In genomic region chr19:4650159-4650558, GRCh38 we compare ENCODE assay signal across 23 cellular contexts. TPM values are rescaled to one million over a fixed set of nuclear protein-coding genes. Genes with fewer than 3 reads are reported as not detected.
A peak's percentile ranks its signal among the peaks of the same experiment; 100 is the strongest.
DNase-seq lines count a peak whose midpoint lies in the region; ATAC-seq, FAIRE-seq and TF ChIP-seq lines count a peak whose summit lies in the region.
"Had no signal": no experiment of that assay in that cellular context is flagged by ENCODE, and none has a peak within 500 bp of the region (broad histone marks: within the 10 kb centered on the region; RNA-seq: fewer than 3 reads in every experiment).

No MANE protein-coding gene starts in this region.

- DNase-seq in kidney (peak; percentile 67), gastrocnemius medialis (no peak), posterior vena cava (ENCODE audit: low spot score) (no peak), lower leg skin (ENCODE audit: low spot score in 2 of 2) (no peak), EL (no peak), SIG-M5 (lab: John Stamatoyannopoulos, UW) (no peak)
- DNase-seq: activated CD8-positive, alpha-beta T cell treated with anti-CD3 and anti-CD28 coated beads for 36 hours; activated effector memory CD4-positive, alpha-beta T cell treated with Interleukin-2 at 50 U/mL for 16 hours; brain microvascular endothelial cell; DND-41; KBM-7; MG63; NCI-H1105 treated with DMSO at 0.1 percent for 48 hours; NCI-H2029; NCI-H2227 treated with DMSO at 0.1 percent for 48 hours; NCI-H526 treated with DMSO at 0.1 percent for 48 hours; stimulated activated CD4-positive, alpha-beta T cell treated with anti-CD3 and anti-CD28 coated beads, Interleukin-2, amount 100 ng/mL, for 48 hours; T-helper 17 cell; testis had no signal

- CTCF ChIA-PET in HEK293 (lab: Yijun Ruan, JAX) = interaction anchor here (0.9 to 1.1 kb wide), 3 partner anchors 14 to 17 kb away, joined by 3 to 4 read pairs (median 3); no protein-coding TSS in a partner anchor

- no peak for TF ChIP-seq POLR2A in gastrocnemius medialis (IDR thresholded peaks at IDR 0.05)
- TF ChIP-seq POLR2A in lower leg skin (IDR thresholded peaks at IDR 0.05) = no peak

- H3K9me3 ChIP-seq in BLaER1 treated with 17β-estradiol and CSF1 and Interleukin-3, amounts not matched to agents 10 nM and 100 nM (replicated peaks in 1 of 11) = no peaks in the 10 kb centered on the region
- no peaks in the 10 kb centered on the region for H3K9me3 ChIP-seq in HEK293 (ENCODE audit: control insufficient read depth, insufficient read depth, low read depth, low read length)
- no peaks in the 10 kb centered on the region for H3K9me3 ChIP-seq in kidney (ENCODE audit: control insufficient read depth in 1 of 2, low read length in 2 of 2)
- no peaks in the 10 kb centered on the region for H3K9me3 ChIP-seq in gastrocnemius medialis
- H3K9me3 ChIP-seq: HAP-1, MG63, SJSA1, testis had no signal

- no peaks in the 10 kb centered on the region for H3K27me3 ChIP-seq in BLaER1 treated with 17β-estradiol and CSF1 and Interleukin-3, amounts not matched to agents 10 nM and 100 nM
- H3K27me3 ChIP-seq in gastrocnemius medialis = no peaks in the 10 kb centered on the region
- H3K27me3 ChIP-seq: brain microvascular endothelial cell, MG63, SJSA1, testis had no signal

- H3K4me2 ChIP-seq in BLaER1 treated with 17β-estradiol and CSF1 and Interleukin-3, amounts not matched to agents 10 nM and 100 nM = 0 out of 22 replicates have a peak overlapping the region, but pooled peaks of 1 of the 11 experiments have one; percentile 99

- peak overlapping the region in 6 of 11 experiments; percentile 8 to 92 (median 52); a peak in 6 of 22 replicates for H3K27ac ChIP-seq in BLaER1 treated with 17β-estradiol and CSF1 and Interleukin-3, amounts not matched to agents 10 nM and 100 nM
- H3K27ac ChIP-seq in HEK293 (ENCODE audit: extremely low read depth, low read depth, low read length) (no peak overlapping the region), kidney (ENCODE audit: low read depth in 2 of 2, low read length in 2 of 2) (no peak overlapping the region), gastrocnemius medialis (peak overlapping the region in 3 of 4 donors; percentile 18 to 69 (median 66))
- H3K27ac ChIP-seq: brain microvascular endothelial cell, SJSA1, testis had no signal

- no peak for ATAC-seq in gastrocnemius medialis
- ATAC-seq: activated CD8-positive, alpha-beta T cell treated with anti-CD3 and anti-CD28 coated beads for 36 hours; T-helper 17 cell had no signal

- H3K9ac ChIP-seq in BLaER1 treated with 17β-estradiol and CSF1 and Interleukin-3, amounts not matched to agents 10 nM and 100 nM = peak overlapping the region in 4 of 11 experiments; percentile 0 to 84 (median 25); a peak in 1 of 22 replicates
- no peak overlapping the region for H3K9ac ChIP-seq in kidney (ENCODE audit: low read length in 2 of 2)

- WGBS in lower leg skin, 2 donors = 66 to 77% methylated on average over 2 of the region's 2 CpGs

- in situ Hi-C loops in gastrocnemius medialis (cut with MboI; ENCODE audit: low sequenced_read_pairs in 4 of 4) = no loop called here

- H3K4me1 ChIP-seq in BLaER1 treated with 17β-estradiol and CSF1 and Interleukin-3, amounts not matched to agents 10 nM and 100 nM = peaks cover 39 to 57% (median 47%) of the 10 kb centered on the region in 10 experiments
- H3K4me1 ChIP-seq in HEK293 (ENCODE audit: control insufficient read depth, insufficient read depth, low read length) (no peaks in the 10 kb centered on the region), kidney (ENCODE audit: control insufficient read depth in 1 of 2, insufficient read depth in 1 of 2, low read depth in 1 of 2, low read length in 2 of 2) (peaks cover 0 to 12% of the 10 kb centered on the region in 2 donors), gastrocnemius medialis (peaks cover 12 to 13% of the 10 kb centered on the region in 2 donors)
- H3K4me1 ChIP-seq: HAP-1, SJSA1 had no signal

- peaks cover 18 to 68% (median 40%) of the 10 kb centered on the region in 11 experiments for H3K36me3 ChIP-seq in BLaER1 treated with 17β-estradiol and CSF1 and Interleukin-3, amounts not matched to agents 10 nM and 100 nM
- peaks cover 0 to 31% of the 10 kb centered on the region in 2 experiments; a peak in 2 of 3 replicates for H3K36me3 ChIP-seq in HEK293 (ENCODE audit: control insufficient read depth in 2 of 2, insufficient read depth in 1 of 2, low read length in 2 of 2)
- H3K36me3 ChIP-seq in kidney (ENCODE audit: control insufficient read depth in 1 of 2, insufficient read depth in 2 of 2, low read length in 2 of 2) = no peaks in the 10 kb centered on the region
- H3K36me3 ChIP-seq in gastrocnemius medialis = no peaks in the 10 kb centered on the region
- H3K36me3 ChIP-seq: MG63 had no signal

- H3K4me3 ChIP-seq in BLaER1 treated with 17β-estradiol and CSF1 and Interleukin-3, amounts not matched to agents 10 nM and 100 nM = no peak overlapping the region
- H3K4me3 ChIP-seq in HEK293 (ENCODE audit: low read depth, low read length) = no peak overlapping the region
- H3K4me3 ChIP-seq in kidney (ENCODE audit: low read length in 2 of 2) = no peak overlapping the region
- H3K4me3 ChIP-seq in gastrocnemius medialis = no peak overlapping the region
- no peak overlapping the region for H3K4me3 ChIP-seq in lower leg skin (ENCODE audit: low read depth, poor library complexity, severe bottlenecking)
- H3K4me3 ChIP-seq: HAP-1, MG63, SJSA1, testis had no signal

- POLR2A ChIA-PET in HEK293 (lab: Yijun Ruan, JAX) = no interaction called here

- H4K20me1 ChIP-seq in BLaER1 treated with 17β-estradiol and CSF1 and Interleukin-3, amounts not matched to agents 10 nM and 100 nM = peaks cover 0 to 92% (median 15%) of the 10 kb centered on the region in 11 experiments; a peak in 15 of 22 replicates

- TF ChIP-seq CTCF in HEK293 (tag by site-specific recombination; IDR thresholded peaks at IDR 0.05) (no peak), kidney (IDR thresholded peaks at IDR 0.05; ENCODE audit: borderline replicate concordance, extremely low read depth, insufficient read depth) (no peak), gastrocnemius medialis (IDR thresholded peaks at IDR 0.05 in 4 of 5, conservative IDR thresholded peaks at IDR 0.05 in 1 of 5) (no peak), lower leg skin (IDR thresholded peaks at IDR 0.05) (no peak)

- intact Hi-C loops in kidney (cut with DNase I) (no loop called here), gastrocnemius medialis (cut with DNase I; ENCODE audit: low total_unique reads) (no loop called here), posterior vena cava (cut with DNase I) (no loop called here), lower leg skin (cut with DNase I; ENCODE audit: low total_unique reads) (no loop called here)

- no peak for FAIRE-seq in kidney (lab: Jason Lieb, UNC)

TF ChIP-seq in HEK293, 187 proteins besides CTCF, POLR2A, EP300 and RAD21:
- TF ChIP-seq ZFP3 (tag by site-specific recombination; IDR thresholded peaks at IDR 0.05; ENCODE audit: low read depth) = peak; percentile 81
- no peak for TF ChIP-seq ZNF830 (tag by site-specific recombination; IDR thresholded peaks at IDR 0.05; ENCODE audit: low read depth)

RNA-seq across cellular contexts. Expression of gene TNFAIP8L1, which starts 10.8 kb away (rescaled TPM):
- total RNA-seq in kidney = 11.5 TPM
- polyA plus RNA-seq in kidney (ENCODE audit: insufficient read depth, low read depth, low replicate concordance) = 16.0 TPM
- total RNA-seq in gastrocnemius medialis = 1 to 10 TPM; 1.3 to 2.9 (median 1.7) TPM
- total RNA-seq in posterior vena cava = 1 to 10 TPM; 5.7 to 6.1 TPM
- 10 to 100 TPM in 1 of 4 donors, 1 to 10 TPM in 3; 3.1 to 11.6 (median 7.0) TPM for total RNA-seq in lower leg skin

RNA-seq across cellular contexts. Expression of gene MYDGF, which starts 20.0 kb away (rescaled TPM):
- total RNA-seq in kidney = 75.8 TPM
- polyA plus RNA-seq in kidney (ENCODE audit: insufficient read depth, low read depth, low replicate concordance) = 85.5 TPM
- total RNA-seq in gastrocnemius medialis = 10 to 100 TPM in 2 of 4 donors, 1 to 10 TPM in 2; 8.0 to 12.9 (median 10.1) TPM
- 10 to 100 TPM; 66.3 to 75.9 TPM for total RNA-seq in posterior vena cava
- total RNA-seq in lower leg skin = 10 to 100 TPM; 25.9 to 56.0 (median 29.6) TPM

Comparison
In these comparisons a context has a peak if more than half of its experiments do, and no peak if none do; other contexts are left out.
1. H3K27ac ChIP-seq: peak in BLaER1 treated with 17β-estradiol and CSF1 and Interleukin-3, amounts not matched to agents 10 nM and 100 nM (6 of 11) and gastrocnemius medialis (3 of 4); none in HEK293 (single experiment) and kidney (0 of 2).